34 cellular contexts compared by ENCODE assay signal in genomic region chr14:73606271-73606670, GRCh38. TPM values are rescaled to one million over a fixed set of nuclear protein-coding genes. Genes with fewer than 3 reads are reported as not detected.
"Had no signal": no experiment of that assay in that cellular context is flagged by ENCODE, and none has a peak within 500 bp of the region (broad histone marks: within the 10 kb centered on the region; RNA-seq: fewer than 3 reads in every experiment).

No MANE protein-coding gene starts in this region.

- H3K4me1 ChIP-seq: ascending aorta had no signal

- H3K27me3 ChIP-seq: ascending aorta, cardiac muscle cell had no signal

- H3K27me3 Mint-ChIP-seq: activated CD4-positive, alpha-beta T cell treated with anti-CD3 and anti-CD28 coated beads, Interleukin-2, amount 10 ng/mL, durations not matched to agents 7 days and 5 days; activated CD8-positive, alpha-beta T cell treated with anti-CD3 and anti-CD28 coated beads for 36 hours; activated naive CD4-positive, alpha-beta T cell treated with anti-CD3 and anti-CD28 coated beads, Interleukin-2, amount 50 U/mL, for 24 hours; activated naive CD8-positive, alpha-beta T cell; activated T-cell treated with anti-CD3 and anti-CD28 coated beads, Interleukin-2, amount 50 U/mL, for 24 hours; central memory CD8-positive, alpha-beta T cell had no signal

- H3K4me3 Mint-ChIP-seq: activated B cell treated with CpG ODN at 0.5 μM for 24 hours; activated CD4-positive, alpha-beta memory T cell treated with anti-CD3 and anti-CD28 coated beads for 36 hours; activated CD4-positive, alpha-beta T cell treated with anti-CD3 and anti-CD28 coated beads, Interleukin-2, amount 10 ng/mL, durations not matched to agents 7 days and 5 days; activated CD8-positive, alpha-beta T cell treated with anti-CD3 and anti-CD28 coated beads for 36 hours; activated naive CD4-positive, alpha-beta T cell treated with anti-CD3 and anti-CD28 coated beads, Interleukin-2, amount 10 ng/mL, durations not matched to agents 7 days and 5 days; activated naive CD4-positive, alpha-beta T cell treated with anti-CD3 and anti-CD28 coated beads, Interleukin-2, amount 50 U/mL, for 24 hours; activated naive CD8-positive, alpha-beta T cell; activated naive CD8-positive, alpha-beta T cell treated with anti-CD3 and anti-CD28 coated beads, Interleukin-2, amount 10 ng/mL, durations not matched to agents 7 days and 5 days; activated naive CD8-positive, alpha-beta T cell treated with anti-CD3 and anti-CD28 coated beads, Interleukin-2, amount 50 U/mL, for 24 hours; activated T-cell treated with anti-CD3 and anti-CD28 coated beads, Interleukin-2, amount 50 U/mL, for 24 hours; activated T-helper 1 cell treated with anti-CD3 and anti-CD28 coated beads, Interleukin-12 subunit alpha, Interleukin-12 subunit beta, Interleukin-2, Interleukin-4 antibody, amounts not matched to agents 30 ng/mL and 10 ng/mL and 1 ng/mL, durations not matched to agents 14 hours and 24 hours and 36 hours; brain; central memory CD8-positive, alpha-beta T cell; T-helper 1 cell treated with Interleukin-12 subunit alpha and Interleukin-12 subunit beta and Interleukin-4 antibody, amounts not matched to agents 30 μg/mL and 1 μg/mL, for 36 hours; T-helper 2 cell treated with Interferon-gamma antibody and Interleukin-4, amounts not matched to agents 5 μg/mL and 100 μg/mL, for 36 hours had no signal

- H3K27ac Mint-ChIP-seq: activated B cell treated with CpG ODN at 0.5 μM for 24 hours; activated CD4-positive, alpha-beta memory T cell treated with anti-CD3 and anti-CD28 coated beads for 36 hours; activated CD4-positive, alpha-beta T cell treated with anti-CD3 and anti-CD28 coated beads, Interleukin-2, amount 10 ng/mL, durations not matched to agents 7 days and 5 days; activated CD8-positive, alpha-beta T cell treated with anti-CD3 and anti-CD28 coated beads for 36 hours; activated naive CD4-positive, alpha-beta T cell treated with anti-CD3 and anti-CD28 coated beads, Interleukin-2, amount 10 ng/mL, durations not matched to agents 7 days and 5 days; activated naive CD4-positive, alpha-beta T cell treated with anti-CD3 and anti-CD28 coated beads, Interleukin-2, amount 50 U/mL, for 24 hours; activated naive CD8-positive, alpha-beta T cell; activated naive CD8-positive, alpha-beta T cell treated with anti-CD3 and anti-CD28 coated beads, Interleukin-2, amount 10 ng/mL, durations not matched to agents 7 days and 5 days; activated naive CD8-positive, alpha-beta T cell treated with anti-CD3 and anti-CD28 coated beads, Interleukin-2, amount 50 U/mL, for 24 hours; activated T-cell treated with anti-CD3 and anti-CD28 coated beads, Interleukin-2, amount 50 U/mL, for 24 hours; activated T-helper 1 cell treated with anti-CD3 and anti-CD28 coated beads, Interleukin-12 subunit alpha, Interleukin-12 subunit beta, Interleukin-2, Interleukin-4 antibody, amounts not matched to agents 30 ng/mL and 10 ng/mL and 1 ng/mL, durations not matched to agents 14 hours and 24 hours and 36 hours; activated T-helper 2 cell treated with anti-CD3 and anti-CD28 coated beads, Interferon-gamma antibody, Interleukin-2, Interleukin-4, amounts not matched to agents 10 μg/mL and 5 μg/mL and 100 μg/mL, durations not matched to agents 14 hours and 24 hours and 36 hours; brain; T-helper 1 cell treated with Interleukin-12 subunit alpha and Interleukin-12 subunit beta and Interleukin-4 antibody, amounts not matched to agents 30 μg/mL and 1 μg/mL, for 36 hours; T-helper 2 cell treated with Interferon-gamma antibody and Interleukin-4, amounts not matched to agents 5 μg/mL and 100 μg/mL, for 36 hours had no signal

- ATAC-seq: activated CD8-positive, alpha-beta T cell treated with anti-CD3 and anti-CD28 coated beads for 36 hours; activated naive CD8-positive, alpha-beta T cell treated with anti-CD3 and anti-CD28 coated beads, Interleukin-2, amount 50 U/mL, for 24 hours had no signal

- H3K4me1 Mint-ChIP-seq: activated B cell treated with CpG ODN at 0.5 μM for 24 hours; activated naive CD4-positive, alpha-beta T cell treated with anti-CD3 and anti-CD28 coated beads, Interleukin-2, amount 50 U/mL, for 24 hours; activated naive CD8-positive, alpha-beta T cell treated with anti-CD3 and anti-CD28 coated beads, Interleukin-2, amount 50 U/mL, for 24 hours; central memory CD8-positive, alpha-beta T cell had no signal

- DNase-seq: activated B cell treated with CpG ODN at 0.5 μM for 24 hours; activated CD4-positive, alpha-beta memory T cell treated with anti-CD3 and anti-CD28 coated beads for 36 hours; activated CD4-positive, alpha-beta T cell treated with anti-CD3 and anti-CD28 coated beads for 48 hours; activated CD4-positive, alpha-beta T cell treated with anti-CD3 and anti-CD28 coated beads, Interleukin-2, amount 10 ng/mL, durations not matched to agents 7 days and 5 days; activated CD4-positive, alpha-beta T cell treated with anti-CD3 and anti-CD28 coated beads, Interleukin-2, amount 50 U/mL, for 4 hours; activated CD4-positive, CD25-positive, alpha-beta regulatory T cell treated with anti-CD3 and anti-CD28 coated beads, Interleukin-2, amount 50 U/mL, for 72 hours; activated CD8-positive, alpha-beta T cell treated with anti-CD3 and anti-CD28 coated beads for 36 hours; activated effector memory CD4-positive, alpha-beta T cell treated with Interleukin-2 at 50 U/mL for 16 hours; activated gamma-delta T cell; activated naive CD4-positive, alpha-beta T cell treated with anti-CD3 and anti-CD28 coated beads, Interleukin-2, amount 10 ng/mL, durations not matched to agents 7 days and 5 days; activated naive CD4-positive, alpha-beta T cell treated with Interleukin-2 at 50 U/mL for 16 hours; activated naive CD8-positive, alpha-beta T cell treated with anti-CD3 and anti-CD28 coated beads, Interleukin-2, amount 10 ng/mL, durations not matched to agents 7 days and 5 days; activated naive CD8-positive, alpha-beta T cell treated with anti-CD3 and anti-CD28 coated beads, Interleukin-2, amount 50 U/mL, for 24 hours; activated T-cell treated with anti-CD3 and anti-CD28 coated beads, Interleukin-2, amount 50 U/mL, for 24 hours; activated T-cell treated with anti-CD3 and anti-CD28 coated beads, Interleukin-2, amount 50 U/mL, for 48 hours; amygdala; anterior cingulate cortex; caudate nucleus; cerebellar nuclear complex; T-helper 9 cell had no signal

- H3K36me3 Mint-ChIP-seq: activated CD4-positive, alpha-beta memory T cell treated with anti-CD3 and anti-CD28 coated beads for 36 hours; activated naive CD4-positive, alpha-beta T cell treated with anti-CD3 and anti-CD28 coated beads, Interleukin-2, amount 10 ng/mL, durations not matched to agents 7 days and 5 days; activated naive CD4-positive, alpha-beta T cell treated with anti-CD3 and anti-CD28 coated beads, Interleukin-2, amount 50 U/mL, for 24 hours; activated naive CD8-positive, alpha-beta T cell; activated naive CD8-positive, alpha-beta T cell treated with anti-CD3 and anti-CD28 coated beads, Interleukin-2, amount 10 ng/mL, durations not matched to agents 7 days and 5 days; brain had no signal

- H3K27ac ChIP-seq: ascending aorta, cardiac muscle cell, VCaP had no signal

- H3K9me3 Mint-ChIP-seq: activated B cell treated with CpG ODN at 0.5 μM for 24 hours; activated CD4-positive, alpha-beta T cell treated with anti-CD3 and anti-CD28 coated beads, Interleukin-2, amount 10 ng/mL, durations not matched to agents 7 days and 5 days; activated CD8-positive, alpha-beta T cell treated with anti-CD3 and anti-CD28 coated beads for 36 hours; activated naive CD4-positive, alpha-beta T cell treated with anti-CD3 and anti-CD28 coated beads, Interleukin-2, amount 50 U/mL, for 24 hours; activated naive CD8-positive, alpha-beta T cell treated with anti-CD3 and anti-CD28 coated beads, Interleukin-2, amount 10 ng/mL, durations not matched to agents 7 days and 5 days; activated naive CD8-positive, alpha-beta T cell treated with anti-CD3 and anti-CD28 coated beads, Interleukin-2, amount 50 U/mL, for 24 hours; activated T-cell treated with anti-CD3 and anti-CD28 coated beads, Interleukin-2, amount 50 U/mL, for 24 hours; activated T-helper 1 cell treated with anti-CD3 and anti-CD28 coated beads, Interleukin-12 subunit alpha, Interleukin-12 subunit beta, Interleukin-2, Interleukin-4 antibody, amounts not matched to agents 30 ng/mL and 10 ng/mL and 1 ng/mL, durations not matched to agents 14 hours and 24 hours and 36 hours; activated T-helper 2 cell treated with anti-CD3 and anti-CD28 coated beads, Interferon-gamma antibody, Interleukin-2, Interleukin-4, amounts not matched to agents 10 μg/mL and 5 μg/mL and 100 μg/mL, durations not matched to agents 14 hours and 24 hours and 36 hours; central memory CD8-positive, alpha-beta T cell had no signal

RNA-seq across cellular contexts. Expression of gene ACOT6, which starts 6.0 kb away (rescaled TPM):
- total RNA-seq: activated B cell treated with CpG ODN at 0.5 μM for 24 hours; activated CD4-positive, alpha-beta memory T cell treated with anti-CD3 and anti-CD28 coated beads for 36 hours; activated CD4-positive, alpha-beta T cell treated with anti-CD3 and anti-CD28 coated beads, Interleukin-2, amount 10 ng/mL, durations not matched to agents 7 days and 5 days; activated CD8-positive, alpha-beta memory T cell treated with anti-CD3 and anti-CD28 coated beads for 36 hours; activated CD8-positive, alpha-beta T cell treated with anti-CD3 and anti-CD28 coated beads for 36 hours; activated naive CD8-positive, alpha-beta T cell treated with anti-CD3 and anti-CD28 coated beads, Interleukin-2, amount 10 ng/mL, durations not matched to agents 7 days and 5 days; activated T-helper 1 cell treated with anti-CD3 and anti-CD28 coated beads, Interleukin-12 subunit alpha, Interleukin-12 subunit beta, Interleukin-2, Interleukin-4 antibody, amounts not matched to agents 30 ng/mL and 10 ng/mL and 1 ng/mL, durations not matched to agents 14 hours and 24 hours and 36 hours; activated T-helper 2 cell treated with anti-CD3 and anti-CD28 coated beads, Interferon-gamma antibody, Interleukin-2, Interleukin-4, amounts not matched to agents 10 μg/mL and 5 μg/mL and 100 μg/mL, durations not matched to agents 14 hours and 24 hours and 36 hours; ascending aorta; bronchial epithelial cell; chondrocyte had no signal

RNA-seq across cellular contexts. Expression of gene HEATR4, which starts 47.5 kb away (rescaled TPM):
- total RNA-seq: activated B cell treated with CpG ODN at 0.5 μM for 24 hours; activated CD4-positive, alpha-beta T cell treated with anti-CD3 and anti-CD28 coated beads, Interleukin-2, amount 10 ng/mL, durations not matched to agents 7 days and 5 days; activated CD8-positive, alpha-beta memory T cell treated with anti-CD3 and anti-CD28 coated beads for 36 hours; activated CD8-positive, alpha-beta T cell treated with anti-CD3 and anti-CD28 coated beads for 36 hours; activated naive CD8-positive, alpha-beta T cell treated with anti-CD3 and anti-CD28 coated beads, Interleukin-2, amount 10 ng/mL, durations not matched to agents 7 days and 5 days; activated T-helper 2 cell treated with anti-CD3 and anti-CD28 coated beads, Interferon-gamma antibody, Interleukin-2, Interleukin-4, amounts not matched to agents 10 μg/mL and 5 μg/mL and 100 μg/mL, durations not matched to agents 14 hours and 24 hours and 36 hours; ascending aorta had no signal
